In the genomic region with DNA sequence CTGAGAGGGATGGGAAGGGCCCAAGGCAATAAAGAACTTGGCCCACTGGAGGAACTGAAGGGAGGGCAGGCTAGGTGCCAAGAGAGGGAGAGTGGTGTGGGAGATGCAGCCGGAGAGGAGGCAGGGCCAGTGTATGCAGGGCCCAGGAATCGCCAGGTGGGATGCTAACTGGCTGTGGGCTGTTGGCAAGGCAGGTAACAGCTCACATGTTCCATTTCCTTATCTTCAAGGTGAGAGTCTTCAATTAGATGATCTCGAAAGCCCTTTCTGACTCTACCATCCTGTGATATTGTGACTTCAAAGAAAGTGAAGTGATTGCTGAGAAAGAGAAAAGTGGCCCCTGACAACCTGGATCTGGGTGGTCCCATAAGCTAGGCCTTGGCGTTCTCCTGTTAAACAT, we compare ENCODE assay signal across 24 cellular contexts. TPM values are rescaled to one million over a fixed set of nuclear protein-coding genes. Genes with fewer than 3 reads are reported as not detected.
DNase-seq lines count a peak whose midpoint lies in the region; ATAC-seq lines count a peak whose summit lies in the region.
"Had no signal": no experiment of that assay in that cellular context is flagged by ENCODE, and none has a peak within 500 bp of the region (broad histone marks: within the 10 kb centered on the region; RNA-seq: fewer than 3 reads in every experiment).

No MANE protein-coding gene starts in this region.

- H3K27me3 Mint-ChIP-seq in activated T-cell treated with anti-CD3 and anti-CD28 coated beads, Interleukin-2, amount 50 U/mL, for 72 hours (ENCODE audit: low read depth) = peaks cover 33% of the 10 kb centered on the region
- H3K27me3 Mint-ChIP-seq in activated CD4-positive, alpha-beta memory T cell treated with anti-CD3 and anti-CD28 coated beads, Interleukin-2, amount 10 ng/mL, durations not matched to agents 7 days and 5 days = peaks cover 9% of the 10 kb centered on the region
- peaks cover 7% of the 10 kb centered on the region for H3K27me3 Mint-ChIP-seq in stimulated activated naive CD8-positive, alpha-beta T cell treated with anti-CD3 and anti-CD28 coated beads, Interleukin-15, Interleukin-2, amounts not matched to agents 100 ng/mL and 50 ng/mL, for 24 hours

- peaks cover 37% of the 10 kb centered on the region for H3K4me1 Mint-ChIP-seq in activated T-cell treated with anti-CD3 and anti-CD28 coated beads, Interleukin-2, amount 50 U/mL, for 72 hours (ENCODE audit: low read depth)
- peaks cover 32% of the 10 kb centered on the region for H3K4me1 Mint-ChIP-seq in activated CD4-positive, alpha-beta memory T cell treated with anti-CD3 and anti-CD28 coated beads, Interleukin-2, amount 10 ng/mL, durations not matched to agents 7 days and 5 days
- peaks cover 35% of the 10 kb centered on the region for H3K4me1 Mint-ChIP-seq in stimulated activated naive CD8-positive, alpha-beta T cell treated with anti-CD3 and anti-CD28 coated beads, Interleukin-15, Interleukin-2, amounts not matched to agents 100 ng/mL and 50 ng/mL, for 24 hours (ENCODE audit: low read depth)
- H3K4me1 Mint-ChIP-seq: endodermal cell, nephron had no signal

- H3K4me3 Mint-ChIP-seq in activated T-cell treated with anti-CD3 and anti-CD28 coated beads, Interleukin-2, amount 50 U/mL, for 72 hours = peak overlapping the region in 1 of 2 donors; percentile 49
- no peak overlapping the region for H3K4me3 Mint-ChIP-seq in activated CD4-positive, alpha-beta memory T cell treated with anti-CD3 and anti-CD28 coated beads, Interleukin-2, amount 10 ng/mL, durations not matched to agents 7 days and 5 days
- H3K4me3 Mint-ChIP-seq in stimulated activated naive CD8-positive, alpha-beta T cell treated with anti-CD3 and anti-CD28 coated beads, Interleukin-15, Interleukin-2, amounts not matched to agents 100 ng/mL and 50 ng/mL, for 24 hours = no peak overlapping the region
- H3K4me3 Mint-ChIP-seq: activated CD4-positive, alpha-beta T cell treated with anti-CD3 and anti-CD28 coated beads, Interleukin-2, amount 10 ng/mL, durations not matched to agents 7 days and 5 days; endodermal cell; nephron had no signal

- H3K9me3 Mint-ChIP-seq in activated T-cell treated with anti-CD3 and anti-CD28 coated beads, Interleukin-2, amount 50 U/mL, for 72 hours = no peaks in the 10 kb centered on the region
- no peaks in the 10 kb centered on the region for H3K9me3 Mint-ChIP-seq in activated CD4-positive, alpha-beta memory T cell treated with anti-CD3 and anti-CD28 coated beads, Interleukin-2, amount 10 ng/mL, durations not matched to agents 7 days and 5 days
- H3K9me3 Mint-ChIP-seq in stimulated activated naive CD8-positive, alpha-beta T cell treated with anti-CD3 and anti-CD28 coated beads, Interleukin-15, Interleukin-2, amounts not matched to agents 100 ng/mL and 50 ng/mL, for 24 hours = no peaks in the 10 kb centered on the region
- H3K9me3 Mint-ChIP-seq: activated CD4-positive, alpha-beta T cell treated with anti-CD3 and anti-CD28 coated beads, Interleukin-2, amount 10 ng/mL, durations not matched to agents 7 days and 5 days; immature natural killer cell; nephron; stimulated activated effector memory CD8-positive, alpha-beta T cell treated with anti-CD3 and anti-CD28 coated beads, Interleukin-12 subunit alpha, Interleukin-12 subunit beta, amount 100 ng/mL, for 72 hours had no signal

- POLR2A ChIA-PET in activated CD4-positive, alpha-beta memory T cell treated with anti-CD3 and anti-CD28 coated beads, Interleukin-2, amount 10 ng/mL, durations not matched to agents 7 days and 5 days (lab: Charles Lee) = interaction anchor here (1.5 kb wide), 1 partner anchor 14 kb away, joined by 4 read pairs; no protein-coding TSS in a partner anchor

- no peaks in the 10 kb centered on the region for H3K36me3 Mint-ChIP-seq in activated T-cell treated with anti-CD3 and anti-CD28 coated beads, Interleukin-2, amount 50 U/mL, for 72 hours (ENCODE audit: insufficient read depth in 2 of 2)
- no peaks in the 10 kb centered on the region for H3K36me3 Mint-ChIP-seq in activated CD4-positive, alpha-beta memory T cell treated with anti-CD3 and anti-CD28 coated beads, Interleukin-2, amount 10 ng/mL, durations not matched to agents 7 days and 5 days (ENCODE audit: low read depth)
- no peaks in the 10 kb centered on the region for H3K36me3 Mint-ChIP-seq in stimulated activated naive CD8-positive, alpha-beta T cell treated with anti-CD3 and anti-CD28 coated beads, Interleukin-15, Interleukin-2, amounts not matched to agents 100 ng/mL and 50 ng/mL, for 24 hours (ENCODE audit: low read depth)
- H3K36me3 Mint-ChIP-seq: immature natural killer cell; stimulated activated effector memory CD8-positive, alpha-beta T cell treated with anti-CD3 and anti-CD28 coated beads, Interleukin-12 subunit alpha, Interleukin-12 subunit beta, amount 100 ng/mL, for 72 hours had no signal

- CTCF ChIA-PET in activated CD4-positive, alpha-beta memory T cell treated with anti-CD3 and anti-CD28 coated beads, Interleukin-2, amount 10 ng/mL, durations not matched to agents 7 days and 5 days (lab: Charles Lee) = interaction anchor here (0.8 kb wide), 1 partner anchor 14 kb away, joined by 3 read pairs; no protein-coding TSS in a partner anchor

- DNase-seq in activated T-cell treated with anti-CD3 and anti-CD28 coated beads, Interleukin-2, amount 50 U/mL, for 72 hours = no peak
- DNase-seq in activated T-cell treated with anti-CD3 and anti-CD28 coated beads, Interleukin-2, amount 50 U/mL, for 1 hour = no peak
- DNase-seq in activated CD4-positive, alpha-beta memory T cell treated with anti-CD3 and anti-CD28 coated beads, Interleukin-2, amount 10 ng/mL, durations not matched to agents 7 days and 5 days = no peak
- DNase-seq in AG08396 (ENCODE audit: low spot score) = no peak
- DNase-seq in cortex of kidney (lab: John Stamatoyannopoulos, UW) = no peak
- DNase-seq: activated CD4-positive, alpha-beta T cell treated with anti-CD3 and anti-CD28 coated beads, Interleukin-2, amount 10 ng/mL, durations not matched to agents 7 days and 5 days; activated effector memory CD4-positive, alpha-beta T cell treated with Interleukin-2 at 50 U/mL for 16 hours; DMS 273 treated with DMSO at 0.1 percent for 48 hours; endodermal cell; left cardiac atrium; NCI-H1694 treated with DMSO at 0.1 percent for 48 hours; NCI-H446 treated with DMSO at 0.1 percent for 48 hours; NCI-H774 had no signal

- H3K27ac Mint-ChIP-seq in activated T-cell treated with anti-CD3 and anti-CD28 coated beads, Interleukin-2, amount 50 U/mL, for 72 hours = no peak overlapping the region
- H3K27ac Mint-ChIP-seq in activated CD4-positive, alpha-beta memory T cell treated with anti-CD3 and anti-CD28 coated beads, Interleukin-2, amount 10 ng/mL, durations not matched to agents 7 days and 5 days = peak overlapping the region; percentile 50
- H3K27ac Mint-ChIP-seq in stimulated activated naive CD8-positive, alpha-beta T cell treated with anti-CD3 and anti-CD28 coated beads, Interleukin-15, Interleukin-2, amounts not matched to agents 100 ng/mL and 50 ng/mL, for 24 hours = peak overlapping the region; percentile 2
- H3K27ac Mint-ChIP-seq: activated CD4-positive, alpha-beta T cell treated with anti-CD3 and anti-CD28 coated beads, Interleukin-2, amount 10 ng/mL, durations not matched to agents 7 days and 5 days; endodermal cell; nephron; stimulated activated effector memory CD8-positive, alpha-beta T cell treated with anti-CD3 and anti-CD28 coated beads, Interleukin-12 subunit alpha, Interleukin-12 subunit beta, amount 100 ng/mL, for 72 hours had no signal

- ATAC-seq in activated T-cell treated with anti-CD3 and anti-CD28 coated beads, Interleukin-2, amount 50 U/mL, for 72 hours (replicated peaks in 1 of 2) = peak; percentile 39 to 46
- ATAC-seq in HG03354 (IDR thresholded peaks at IDR 0.05; ENCODE audit: poor library complexity, severe bottlenecking, unreplicated experiment) (peak; percentile 3), GM19463 (IDR thresholded peaks at IDR 0.05; ENCODE audit: unreplicated experiment) (no peak)

RNA-seq across cellular contexts. Expression of a gene that starts 49.0 kb away (rescaled TPM):
- total RNA-seq in activated T-cell treated with anti-CD3 and anti-CD28 coated beads, Interleukin-2, amount 50 U/mL, for 72 hours = under 1 TPM; 0.17 to 0.23 TPM
- under 1 TPM; 0.10 to 0.15 TPM for total RNA-seq in activated CD4-positive, alpha-beta memory T cell treated with anti-CD3 and anti-CD28 coated beads, Interleukin-2, amount 10 ng/mL, durations not matched to agents 7 days and 5 days
- total RNA-seq: A673, cardiac septum, left cardiac atrium, LHCN-M2, osteoblast, temporal lobe had no signal
